ENCODE assay signal across 14 cellular contexts in genomic region chr3:175307642-175308041, GRCh38.
DNase-seq lines count a peak whose midpoint lies in the region; ATAC-seq, FAIRE-seq and TF ChIP-seq lines count a peak whose summit lies in the region.
"Had no signal": no experiment of that assay in that cellular context is flagged by ENCODE, and none has a peak within 500 bp of the region (broad histone marks: within the 10 kb centered on the region; RNA-seq: fewer than 3 reads in every experiment).

No MANE protein-coding gene starts in this region.

- intact Hi-C loops in HepG2 (cut with micrococcal nuclease; ENCODE audit: unreplicated experiment) = no loop called here

- peak overlapping the region; percentile 56 to 89 for H3K9ac ChIP-seq in liver (ENCODE audit: low read depth in 1 of 2, low read length in 2 of 2)
- H3K9ac ChIP-seq in HepG2 (ENCODE audit: insufficient read depth, low read depth, low read length) = no peak overlapping the region
- no peak overlapping the region for H3K9ac ChIP-seq in endocrine pancreas (ENCODE audit: control insufficient read depth, insufficient read depth, low read length)

- POLR2A ChIA-PET in HepG2 (lab: Yijun Ruan, JAX) = no interaction called here

- FAIRE-seq in HepG2 (lab: Jason Lieb, UNC) = no peak

- TF ChIP-seq EP300 in HepG2 (IDR thresholded peaks at IDR 0.05; ENCODE audit: low read depth in 2 of 2, low read length in 2 of 2) = no peak
- no peak for TF ChIP-seq EP300 in HepG2 (CRISPR knock-in tag; IDR thresholded peaks at IDR 0.05; ENCODE audit: borderline replicate concordance)

- no TSS peak for BruUV-seq in HepG2 (replicated peaks; lab: Mats Ljungman, UMichigan)

- CTCF ChIA-PET in HepG2 (lab: Yijun Ruan, JAX; ENCODE audit: low intra/inter-chr PET ratio, low total read pairs) = no interaction called here

- in situ Hi-C loops in HepG2 (cut with HindIII; ENCODE audit: extremely low pct_ligation_motif_present, low pct_unique_long_range_greater_than_20kb) = no loop called here

- H3K27ac ChIP-seq in liver (ENCODE audit: low read depth in 1 of 2, low read length in 2 of 2) (peak overlapping the region; percentile 71 to 73), HepG2 (ENCODE audit: extremely low read length, insufficient read depth, low read length) (no peak overlapping the region)
- H3K27ac ChIP-seq: spleen had no signal

- no peaks in the 10 kb centered on the region for H3K79me2 ChIP-seq in HepG2 (ENCODE audit: insufficient read depth, low read length)

- H3K4me3 ChIP-seq in liver (ENCODE audit: low read depth in 1 of 3, low read length in 3 of 3) = peak overlapping the region in 2 of 3 donors; percentile 38 to 48
- H3K4me3 ChIP-seq in HepG2 (replicated peaks in 1 of 3; ENCODE audit: insufficient read depth in 1 of 3, low read depth in 2 of 3, low read length in 3 of 3) = no peak overlapping the region
- peak overlapping the region; percentile 74 for H3K4me3 ChIP-seq in endocrine pancreas (ENCODE audit: control insufficient read depth, insufficient read depth, low read length)
- H3K4me3 ChIP-seq: GM23338 had no signal

- H4K20me1 ChIP-seq in HepG2 (ENCODE audit: insufficient read depth, low read length) = no peaks in the 10 kb centered on the region

- H3K4me1 ChIP-seq in liver (ENCODE audit: control insufficient read depth in 4 of 4, insufficient read depth in 4 of 4, low read length in 3 of 4) = peaks cover 0 to 10% (median 0%) of the 10 kb centered on the region in 4 donors
- H3K4me1 ChIP-seq in HepG2 (ENCODE audit: insufficient read depth, low read length) = no peaks in the 10 kb centered on the region
- no peaks in the 10 kb centered on the region for H3K4me1 ChIP-seq in endocrine pancreas (ENCODE audit: control insufficient read depth, insufficient read depth, low read length)
- H3K4me1 ChIP-seq: spleen had no signal

- TF ChIP-seq RAD21 in liver (IDR thresholded peaks at IDR 0.05) = no peak
- no peak for TF ChIP-seq RAD21 in HepG2 (CRISPR knock-in tag; IDR thresholded peaks at IDR 0.05)

- H2AFZ ChIP-seq in HepG2 (ENCODE audit: low read length) = no peak overlapping the region
- H2AFZ ChIP-seq: GM23338 had no signal

- H3K27me3 ChIP-seq in liver (ENCODE audit: control insufficient read depth in 4 of 4, insufficient read depth in 4 of 4, low read length in 3 of 4) = no peaks in the 10 kb centered on the region
- no peaks in the 10 kb centered on the region for H3K27me3 ChIP-seq in HepG2 (ENCODE audit: control insufficient read depth in 1 of 2, insufficient read depth in 2 of 2, low read length in 2 of 2)
- no peaks in the 10 kb centered on the region for H3K27me3 ChIP-seq in endocrine pancreas (ENCODE audit: control insufficient read depth, insufficient read depth, low read length)
- H3K27me3 ChIP-seq: spleen had no signal

- TF ChIP-seq CTCF in liver (IDR thresholded peaks at IDR 0.05; ENCODE audit: low read depth, low read length, missing input control) (no peak), HepG2 (CRISPR knock-in tag; IDR thresholded peaks at IDR 0.05) (no peak)

- no peaks in the 10 kb centered on the region for H3K9me3 ChIP-seq in liver (ENCODE audit: control insufficient read depth in 4 of 4, low read length in 3 of 4)
- H3K9me3 ChIP-seq in HepG2 (ENCODE audit: low read length) = no peaks in the 10 kb centered on the region
- H3K9me3 ChIP-seq in endocrine pancreas (ENCODE audit: control insufficient read depth, low read length) = no peaks in the 10 kb centered on the region
- H3K9me3 ChIP-seq: spleen had no signal

- ATAC-seq in HepG2 (no peak), HG03159 (IDR thresholded peaks at IDR 0.05; ENCODE audit: unreplicated experiment) (peak; percentile 88)
- ATAC-seq: GM23338 had no signal

- H3K36me3 ChIP-seq in liver (ENCODE audit: control insufficient read depth in 4 of 4, insufficient read depth in 3 of 4, low read depth in 1 of 4, low read length in 3 of 4) (no peaks in the 10 kb centered on the region), HepG2 (replicated peaks in 1 of 2; ENCODE audit: control insufficient read depth in 1 of 2, insufficient read depth in 2 of 2, low read length in 2 of 2) (no peaks in the 10 kb centered on the region), endocrine pancreas (ENCODE audit: control insufficient read depth, insufficient read depth, low read length) (no peaks in the 10 kb centered on the region)
- H3K36me3 ChIP-seq: spleen had no signal

- TF ChIP-seq POLR2A in HepG2 (IDR thresholded peaks at IDR 0.05; ENCODE audit: insufficient read depth in 1 of 2, low read depth in 2 of 2, low read length in 2 of 2) = no peak

- DNase-seq in HepG2 (ENCODE audit: low spot score) (no peak), SHP77 treated with DMSO at 0.1 percent for 48 hours (lab: John Stamatoyannopoulos, UW) (no peak), NCI-H1436 treated with DMSO at 0.1 percent for 48 hours (lab: John Stamatoyannopoulos, UW) (no peak), SHP77 (lab: John Stamatoyannopoulos, UW) (no peak)
- DNase-seq in activated CD8-positive, alpha-beta memory T cell treated with anti-CD3 and anti-CD28 coated beads, Interleukin-2, amount 50 U/mL, for 4 hours = no peak
- DNase-seq: activated CD8-positive, alpha-beta memory T cell treated with anti-CD3 and anti-CD28 coated beads for 24 hours; DMS153; naive B cell; NCI-H2171 treated with DMSO at 0.1 percent for 48 hours; spleen had no signal

- no peak overlapping the region for H3K4me2 ChIP-seq in HepG2 (ENCODE audit: low read depth, low read length)
- H3K4me2 ChIP-seq: GM23338 had no signal

TF ChIP-seq in liver, 16 proteins besides CTCF, POLR2A, EP300 and RAD21 (continues in another document):
- TF ChIP-seq YY1 (IDR thresholded peaks at IDR 0.05) (peak; percentile 77), FOXA2 (IDR thresholded peaks at IDR 0.05) (no peak), REST (IDR thresholded peaks at IDR 0.05) (peak; percentile 41), SP1 (IDR thresholded peaks at IDR 0.05) (peak; percentile 32), JUND (IDR thresholded peaks at IDR 0.05) (peak in 1 of 2 donors; percentile 39), HNF4A (conservative IDR thresholded peaks at IDR 0.05) (no peak), EGR1 (IDR thresholded peaks at IDR 0.05; ENCODE audit: low read depth in 2 of 2) (peak in 1 of 2 donors; percentile 4), TAF1 (conservative IDR thresholded peaks at IDR 0.05) (peak; percentile 38)

TF ChIP-seq in HepG2, 621 proteins besides CTCF, POLR2A, EP300 and RAD21:
- no peak for TF ChIP-seq HMG20A (CRISPR knock-in tag; IDR thresholded peaks at IDR 0.05; ENCODE audit: borderline replicate concordance)
- TF ChIP-seq TGIF2 (CRISPR knock-in tag; IDR thresholded peaks at IDR 0.05) = no peak
- no peak for TF ChIP-seq PLRG1 (conservative IDR thresholded peaks at IDR 0.05)
- no peak for TF ChIP-seq SPEN (CRISPR knock-in tag; IDR thresholded peaks at IDR 0.05; ENCODE audit: low read depth)
- TF ChIP-seq SIX1 (CRISPR knock-in tag; IDR thresholded peaks at IDR 0.05; ENCODE audit: borderline replicate concordance) = no peak
- no peak for TF ChIP-seq ZNF354B (CRISPR knock-in tag; IDR thresholded peaks at IDR 0.05)

Comparison
In these comparisons a context has a peak if more than half of its experiments do, and no peak if none do; other contexts are left out.
1. H3K4me3 ChIP-seq: peak in liver (2 of 3) and endocrine pancreas (single experiment); none in HepG2 (0 of 3).
2. H3K9ac ChIP-seq: peak in liver (2 of 2); none in HepG2 (single experiment) and endocrine pancreas (single experiment).